In genomic region chr10:100998183-100998990, GRCh38 we compare ENCODE assay signal across 8 cellular contexts. TPM values are rescaled to one million over a fixed set of nuclear protein-coding genes. Genes with fewer than 3 reads are reported as not detected.
A peak's percentile ranks its signal among the peaks of the same experiment; 100 is the strongest.
DNase-seq lines count a peak whose midpoint lies in the region; ATAC-seq lines count a peak whose summit lies in the region.

No MANE protein-coding gene starts in this region.

- intact Hi-C loops in dendritic cell treated with granulocyte-macrophage colony-stimulating factor and Interleukin-4, amounts not matched to agents 40 ng/mL and 50 ng/mL, for 4 days (cut with micrococcal nuclease): loop anchor here (5.0 kb wide), 1 partner anchor 34 kb away; the partner anchor contains the start of genes PDZD7 and SFXN3

- H3K9me3 Mint-ChIP-seq in dendritic cell treated with granulocyte-macrophage colony-stimulating factor and Interleukin-4, amounts not matched to agents 40 ng/mL and 50 ng/mL, for 4 days: no peaks in the 10 kb centered on the region

- peak; percentile 93 for DNase-seq in GM03348 (ENCODE audit: low spot score)
- DNase-seq in NCI-H526 (lab: John Stamatoyannopoulos, UW): peak; percentile 69 to 87
- peak; percentile 30 to 37 for DNase-seq in activated CD4-positive, alpha-beta T cell treated with anti-CD3 and anti-CD28 coated beads, Interleukin-2, amount 50 U/mL, for 24 hours (ENCODE audit: low read depth in 1 of 2, low spot score in 1 of 2)
- DNase-seq in left lobe of liver (ENCODE audit: low spot score): peak; percentile 85
- DNase-seq in stimulated activated CD4-positive, alpha-beta T cell treated with anti-CD3 and anti-CD28 coated beads, Interleukin-1b, Interleukin-23, amount 100 ng/mL, for 48 hours: peak; percentile 64

- H3K36me3 Mint-ChIP-seq in dendritic cell treated with granulocyte-macrophage colony-stimulating factor and Interleukin-4, amounts not matched to agents 40 ng/mL and 50 ng/mL, for 4 days (ENCODE audit: low read depth): peaks cover 42% of the 10 kb centered on the region

- ATAC-seq in HG03108 (IDR thresholded peaks at IDR 0.05; ENCODE audit: unreplicated experiment) (peak; percentile 25), left lobe of liver (peak; percentile 57), HG03097 (IDR thresholded peaks at IDR 0.05; ENCODE audit: low FRiP score, unreplicated experiment) (no peak)

- peaks cover 47% of the 10 kb centered on the region for H3K4me1 Mint-ChIP-seq in dendritic cell treated with granulocyte-macrophage colony-stimulating factor and Interleukin-4, amounts not matched to agents 40 ng/mL and 50 ng/mL, for 4 days (ENCODE audit: low read depth)

- H3K27ac Mint-ChIP-seq in dendritic cell treated with granulocyte-macrophage colony-stimulating factor and Interleukin-4, amounts not matched to agents 40 ng/mL and 50 ng/mL, for 4 days: peak overlapping the region; percentile 71

- H3K4me3 Mint-ChIP-seq in dendritic cell treated with granulocyte-macrophage colony-stimulating factor and Interleukin-4, amounts not matched to agents 40 ng/mL and 50 ng/mL, for 4 days: peak overlapping the region; percentile 91

- peaks cover 7% of the 10 kb centered on the region for H3K27me3 Mint-ChIP-seq in dendritic cell treated with granulocyte-macrophage colony-stimulating factor and Interleukin-4, amounts not matched to agents 40 ng/mL and 50 ng/mL, for 4 days

RNA-seq across cellular contexts. Expression of gene LZTS2, which starts 1.2 kb away (rescaled TPM):
- 11.1 TPM for total RNA-seq in left lobe of liver

RNA-seq across cellular contexts. Expression of gene TWNK, which starts 11.0 kb away (rescaled TPM):
- total RNA-seq in left lobe of liver: 3.2 TPM

RNA-seq across cellular contexts. Expression of gene MRPL43, which starts 11.1 kb away (rescaled TPM):
- 43.6 TPM for total RNA-seq in left lobe of liver

RNA-seq across cellular contexts. Expression of gene SEMA4G, which starts 29.1 kb away (rescaled TPM):
- total RNA-seq in left lobe of liver: 80.4 TPM

RNA-seq across cellular contexts. Expression of gene PDZD7, which starts 32.5 kb away (rescaled TPM):
- total RNA-seq in left lobe of liver: 0.13 TPM

Comparison
In these comparisons a context has a peak if more than half of its experiments do, and no peak if none do; other contexts are left out.
1. DNase-seq: peak in every context shown above with its lines; median percentile 93 in GM03348; 85 in left lobe of liver; 78 in NCI-H526; 64 in stimulated activated CD4-positive, alpha-beta T cell treated with anti-CD3 and anti-CD28 coated beads, Interleukin-1b, Interleukin-23, amount 100 ng/mL, for 48 hours; 34 in activated CD4-positive, alpha-beta T cell treated with anti-CD3 and anti-CD28 coated beads, Interleukin-2, amount 50 U/mL, for 24 hours.